ENCODE assay signal across 15 cellular contexts in genomic region chr4:185304541-185304940, GRCh38.
DNase-seq lines count a peak whose midpoint lies in the region; ATAC-seq and TF ChIP-seq lines count a peak whose summit lies in the region.
"Had no signal": no experiment of that assay in that cellular context is flagged by ENCODE, and none has a peak within 500 bp of the region (broad histone marks: within the 10 kb centered on the region; RNA-seq: fewer than 3 reads in every experiment).

No MANE protein-coding gene starts in this region.

- H3K4me1 ChIP-seq in HUES64 (ENCODE audit: insufficient read depth, low read length) (peaks cover 30% of the 10 kb centered on the region), ovary (ENCODE audit: insufficient read depth) (no peaks in the 10 kb centered on the region), spleen (peaks cover 0 to 9% (median 2%) of the 10 kb centered on the region in 6 donors)
- H3K4me1 ChIP-seq: adrenal gland had no signal

- ATAC-seq in GM21825 (IDR thresholded peaks at IDR 0.05; ENCODE audit: unreplicated experiment): peak; percentile 0
- peak; percentile 8 for ATAC-seq in stimulated activated memory B cell treated with anti-CD40 and anti-IgM and Interleukin-4, amounts not matched to agents 10 μg/mL and 1 μg/mL and 100 μg/mL, for 72 hours

- no peak for TF ChIP-seq CTCF in dorsolateral prefrontal cortex (IDR thresholded peaks at IDR 0.05 in 54 of 56, conservative IDR thresholded peaks at IDR 0.05 in 2 of 56; ENCODE audit: low read depth in 1 of 56, partially characterized antibody in 56 of 56)
- TF ChIP-seq CTCF in ovary (IDR thresholded peaks at IDR 0.05): no peak
- no peak for TF ChIP-seq CTCF in spleen (IDR thresholded peaks at IDR 0.05 in 8 of 11, conservative IDR thresholded peaks at IDR 0.05 in 3 of 11)

- no peak overlapping the region for H3K4me3 Mint-ChIP-seq in stimulated activated memory B cell treated with anti-CD40 and anti-IgM and Interleukin-4, amounts not matched to agents 10 μg/mL and 1 μg/mL and 100 μg/mL, for 72 hours
- H3K4me3 Mint-ChIP-seq: immature natural killer cell had no signal

- peak overlapping the region; percentile 57 for H3K27ac Mint-ChIP-seq in stimulated activated memory B cell treated with anti-CD40 and anti-IgM and Interleukin-4, amounts not matched to agents 10 μg/mL and 1 μg/mL and 100 μg/mL, for 72 hours
- H3K27ac Mint-ChIP-seq: activated T-helper 2 cell treated with anti-CD3 and anti-CD28 coated beads, Interferon-gamma antibody, Interleukin-2, Interleukin-4, amounts not matched to agents 10 μg/mL and 5 μg/mL and 100 μg/mL, durations not matched to agents 14 hours and 24 hours and 36 hours had no signal

- TF ChIP-seq EP300 in ovary (IDR thresholded peaks at IDR 0.05): no peak

- H3K4me3 ChIP-seq in HUES64 (ENCODE audit: low read length) (no peak overlapping the region), dorsolateral prefrontal cortex (no peak overlapping the region), ovary (no peak overlapping the region), spleen (no peak overlapping the region)
- H3K4me3 ChIP-seq: adrenal gland had no signal

- intact Hi-C loops in dorsolateral prefrontal cortex (cut with DNase I): loop anchor here in 1 of 2 donors (5.0 kb wide), 1 partner anchor 97 kb away; the partner anchor contains the start of gene SNX25
- intact Hi-C loops in ovary (cut with DNase I): no loop called here
- intact Hi-C loops in spleen (cut with DNase I; ENCODE audit: low total_unique reads): no loop called here

- 88% methylated on average over 4 of the region's 4 CpGs for WGBS in HUES64
- 84 to 91% (median 91%) methylated on average over 4 of the region's 4 CpGs for WGBS in ovary, 3 donors
- 82 to 93% (median 85%) methylated on average over 4 of the region's 4 CpGs for WGBS in spleen, 5 donors

- H3K27ac ChIP-seq in HUES64 (ENCODE audit: low read depth, low read length): peak overlapping the region; percentile 2; the same call in 1 of the 2 replicates
- H3K27ac ChIP-seq in dorsolateral prefrontal cortex: peak overlapping the region in 35 of 59 donors; percentile 1 to 88 (median 74)
- H3K27ac ChIP-seq in ovary: no peak overlapping the region
- H3K27ac ChIP-seq in spleen: no peak overlapping the region
- H3K27ac ChIP-seq: adrenal gland, C4-2B had no signal

- H3K27me3 Mint-ChIP-seq in stimulated activated memory B cell treated with anti-CD40 and anti-IgM and Interleukin-4, amounts not matched to agents 10 μg/mL and 1 μg/mL and 100 μg/mL, for 72 hours: no peaks in the 10 kb centered on the region
- H3K27me3 Mint-ChIP-seq: IgD-negative memory B cell had no signal

- H3K36me3 ChIP-seq in HUES64 (ENCODE audit: insufficient read depth, low read length): peaks cover 3% of the 10 kb centered on the region; the same call in 1 of the 2 replicates
- H3K36me3 ChIP-seq in ovary: no peaks in the 10 kb centered on the region
- peaks cover 0 to 29% (median 0%) of the 10 kb centered on the region in 6 donors for H3K36me3 ChIP-seq in spleen
- H3K36me3 ChIP-seq: adrenal gland had no signal

- peaks cover 28% of the 10 kb centered on the region for H3K4me1 Mint-ChIP-seq in stimulated activated memory B cell treated with anti-CD40 and anti-IgM and Interleukin-4, amounts not matched to agents 10 μg/mL and 1 μg/mL and 100 μg/mL, for 72 hours
- H3K4me1 Mint-ChIP-seq: immature natural killer cell had no signal

- DNase-seq in dorsolateral prefrontal cortex (no peak), amniotic stem cell (lab: John Stamatoyannopoulos, UW) (no peak), HK-2 (ENCODE audit: unreplicated experiment) (no peak), ovary (no peak), spleen (no peak)
- DNase-seq: adrenal gland, NCI-H1105 treated with DMSO at 0.1 percent for 48 hours, NCI-H446 had no signal

- peaks cover 10% of the 10 kb centered on the region for H3K36me3 Mint-ChIP-seq in stimulated activated memory B cell treated with anti-CD40 and anti-IgM and Interleukin-4, amounts not matched to agents 10 μg/mL and 1 μg/mL and 100 μg/mL, for 72 hours
- H3K36me3 Mint-ChIP-seq: IgD-negative memory B cell had no signal

- no peak for TF ChIP-seq POLR2A in ovary (IDR thresholded peaks at IDR 0.05)
- TF ChIP-seq POLR2A in spleen (IDR thresholded peaks at IDR 0.05): no peak

- H3K9ac ChIP-seq in HUES64 (ENCODE audit: low read depth, low read length): no peak overlapping the region

- no peaks in the 10 kb centered on the region for H3K9me3 ChIP-seq in HUES64 (ENCODE audit: insufficient read depth, low read depth, low read length)
- no peaks in the 10 kb centered on the region for H3K9me3 ChIP-seq in ovary
- no peaks in the 10 kb centered on the region for H3K9me3 ChIP-seq in spleen
- H3K9me3 ChIP-seq: adrenal gland had no signal

- H3K9me3 Mint-ChIP-seq in stimulated activated memory B cell treated with anti-CD40 and anti-IgM and Interleukin-4, amounts not matched to agents 10 μg/mL and 1 μg/mL and 100 μg/mL, for 72 hours: no peaks in the 10 kb centered on the region
- H3K9me3 Mint-ChIP-seq: activated T-helper 2 cell treated with anti-CD3 and anti-CD28 coated beads, Interferon-gamma antibody, Interleukin-2, Interleukin-4, amounts not matched to agents 10 μg/mL and 5 μg/mL and 100 μg/mL, durations not matched to agents 14 hours and 24 hours and 36 hours; IgD-negative memory B cell; immature natural killer cell had no signal

- H3K27me3 ChIP-seq in HUES64 (ENCODE audit: insufficient read depth, low read length): no peaks in the 10 kb centered on the region
- no peaks in the 10 kb centered on the region for H3K27me3 ChIP-seq in dorsolateral prefrontal cortex
- no peaks in the 10 kb centered on the region for H3K27me3 ChIP-seq in ovary
- H3K27me3 ChIP-seq in spleen (replicated peaks in 1 of 7): no peaks in the 10 kb centered on the region
- H3K27me3 ChIP-seq: adrenal gland had no signal

Comparison
In these comparisons a context has a peak if more than half of its experiments do, and no peak if none do; other contexts are left out.
1. H3K27ac ChIP-seq: peak in HUES64 (single experiment) and dorsolateral prefrontal cortex (35 of 59); none in ovary (0 of 2) and spleen (0 of 8).